Comparison of ENCODE assay signal across 8 cellular contexts in the genomic region with DNA sequence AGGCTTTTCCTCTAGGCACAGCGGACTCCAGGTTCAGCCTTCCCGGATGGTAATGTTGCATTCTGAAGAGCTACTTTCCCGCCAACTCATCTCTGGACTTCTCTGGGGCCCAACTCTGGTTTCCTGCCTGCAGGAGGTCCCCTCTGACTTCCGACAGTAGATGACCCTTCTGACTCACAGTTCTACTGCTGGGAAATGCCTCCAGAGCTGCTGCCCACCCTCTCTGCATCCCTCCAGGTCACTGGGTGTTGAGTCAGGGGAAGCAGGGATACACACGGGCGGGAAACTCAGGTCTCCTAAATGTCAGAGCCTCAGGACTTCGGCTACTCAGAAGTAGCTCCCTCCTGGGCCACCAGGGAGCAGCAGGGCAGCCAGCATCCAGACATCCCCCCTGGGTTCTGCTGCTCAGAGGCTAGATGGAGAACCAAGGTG. TPM values are rescaled to one million over a fixed set of nuclear protein-coding genes. Genes with fewer than 3 reads are reported as not detected.
DNase-seq lines count a peak whose midpoint lies in the region; ATAC-seq and TF ChIP-seq lines count a peak whose summit lies in the region.

No MANE protein-coding gene starts in this region.

- TF ChIP-seq CTCF in BE2C (IDR thresholded peaks at IDR 0.05; ENCODE audit: low read depth, low read length) (peak; percentile 44), fibroblast of villous mesenchyme (IDR thresholded peaks at IDR 0.05; ENCODE audit: insufficient read depth, low read depth, low read length) (peak; percentile 47)

- H3K4me1 ChIP-seq in BE2C = no peaks in the 10 kb centered on the region

- H3K4me3 ChIP-seq in BE2C (ENCODE audit: low read depth, low read length) (no peak overlapping the region), fibroblast of villous mesenchyme (ENCODE audit: low read depth, low read length) (no peak overlapping the region)

- no peak for ATAC-seq in HG03457 (IDR thresholded peaks at IDR 0.05; ENCODE audit: unreplicated experiment)
- ATAC-seq in HG03439 (IDR thresholded peaks at IDR 0.05; ENCODE audit: unreplicated experiment) = no peak
- no peak for ATAC-seq in GM18498 (IDR thresholded peaks at IDR 0.05; ENCODE audit: unreplicated experiment)

- DNase-seq in BE2C (no peak), GM19240 (ENCODE audit: insufficient read length, low spot score) (peak; percentile 58), OCI-M1 (lab: John Stamatoyannopoulos, UW) (peak; percentile 29), fibroblast of villous mesenchyme (ENCODE audit: low read depth) (no peak), NCI-H2171 treated with DMSO at 0.1 percent for 48 hours (lab: John Stamatoyannopoulos, UW) (no peak)

- no peaks in the 10 kb centered on the region for H3K9me3 ChIP-seq in BE2C

- no peaks in the 10 kb centered on the region for H3K36me3 ChIP-seq in BE2C

- peaks cover 84% of the 10 kb centered on the region for H3K27me3 ChIP-seq in BE2C

RNA-seq across cellular contexts. Expression of a gene that starts 2.1 kb away (rescaled TPM):
- 0.14 TPM for polyA plus RNA-seq in BE2C (2012; ENCODE audit: insufficient read depth, insufficient read length, low read depth)
- under 0.01 and 0.32 TPM in 2 replicates for total RNA-seq in fibroblast of villous mesenchyme

Comparison
In these comparisons a context has a peak if more than half of its experiments do, and no peak if none do; other contexts are left out.
1. DNase-seq: peak in GM19240 (single experiment) and OCI-M1 (single experiment); none in BE2C (single experiment), fibroblast of villous mesenchyme (single experiment) and NCI-H2171 treated with DMSO at 0.1 percent for 48 hours (single experiment).